Comparison of ENCODE assay signal across 22 cellular contexts in the genomic region with DNA sequence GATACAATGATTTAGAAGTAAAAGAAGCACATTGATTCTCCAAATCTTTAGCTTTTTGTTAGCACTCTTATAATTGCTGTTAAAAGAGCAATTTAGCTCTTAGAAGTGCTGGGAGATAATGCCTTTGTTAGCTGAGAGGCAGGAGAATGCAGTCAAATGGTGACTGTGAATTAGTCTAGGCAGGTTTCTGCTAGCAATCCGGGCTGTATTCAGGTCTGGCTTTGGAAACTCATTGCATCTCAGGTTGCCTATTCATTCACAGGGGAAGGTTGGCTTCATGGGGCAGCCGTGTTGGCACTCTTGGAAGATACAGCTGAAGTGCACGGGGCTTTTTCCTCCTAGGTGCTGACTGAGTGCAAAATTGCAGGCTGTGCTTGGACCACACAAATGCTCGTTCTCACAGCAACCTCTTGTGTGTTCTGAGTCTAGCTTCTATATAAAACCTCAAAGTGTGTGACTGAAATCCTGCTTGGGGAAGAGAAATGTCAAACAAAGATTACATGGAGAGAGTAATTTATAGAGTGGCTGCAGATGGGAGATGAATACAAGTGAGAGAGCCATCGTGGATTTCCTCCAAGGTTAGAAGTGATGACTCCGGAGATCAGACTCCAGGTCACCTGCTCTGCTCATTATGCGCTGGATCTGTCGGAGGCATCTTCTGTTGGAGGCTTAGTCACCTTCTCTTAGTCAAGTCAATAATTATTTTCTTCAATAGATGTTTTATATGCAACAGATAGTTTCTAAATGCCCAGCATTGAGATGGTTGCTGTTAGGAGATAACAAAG.
DNase-seq lines count a peak whose midpoint lies in the region; FAIRE-seq and TF ChIP-seq lines count a peak whose summit lies in the region.
"Had no signal": no experiment of that assay in that cellular context is flagged by ENCODE, and none has a peak within 500 bp of the region (broad histone marks: within the 10 kb centered on the region; RNA-seq: fewer than 3 reads in every experiment).

No MANE protein-coding gene starts in this region.

- H3K9me2 ChIP-seq in Loucy (replicated peaks; ENCODE audit: low read depth, low read length), result no peaks in the 10 kb centered on the region

- H3F3A ChIP-seq in Loucy (ENCODE audit: low read depth), result no peaks in the 10 kb centered on the region

- no peak overlapping the region for H3K4me2 ChIP-seq in Loucy (ENCODE audit: low read depth, low read length, poor library complexity, severe bottlenecking)

- H3K79me2 ChIP-seq in Loucy (ENCODE audit: insufficient read depth, low read length), result no peaks in the 10 kb centered on the region

- no peaks in the 10 kb centered on the region for H4K20me1 ChIP-seq in Loucy (ENCODE audit: insufficient read depth, low read length, poor library complexity, severe bottlenecking)

- H3K36me3 ChIP-seq in Loucy (ENCODE audit: insufficient read depth, low read length), result no peaks in the 10 kb centered on the region
- H3K36me3 ChIP-seq in iPS-20b (ENCODE audit: insufficient read depth, low read depth, low read length), result no peaks in the 10 kb centered on the region
- H3K36me3 ChIP-seq: HAP-1, neutrophil had no signal

- H3K4me1 ChIP-seq in Loucy (ENCODE audit: insufficient read depth, low read length, poor library complexity, severe bottlenecking) (peaks cover 3% of the 10 kb centered on the region), iPS-20b (ENCODE audit: insufficient read depth, low read length) (peaks cover 10% of the 10 kb centered on the region; the same call in 1 of the 2 replicates)

- FAIRE-seq in D721Med (lab: Jason Lieb, UNC), result peak; percentile 46
- FAIRE-seq: GM18507 had no signal

- H2AFZ ChIP-seq in Loucy (ENCODE audit: low read length), result peak overlapping the region; percentile 48; the same call in 1 of the 2 replicates

- H3K9me3 ChIP-seq in Loucy (ENCODE audit: insufficient read depth, low read depth, low read length) (no peaks in the 10 kb centered on the region), iPS-20b (ENCODE audit: insufficient read depth, low read depth, low read length) (peaks cover 6% of the 10 kb centered on the region)
- H3K9me3 ChIP-seq: HAP-1, neutrophil had no signal

- DNase-seq in D721Med (ENCODE audit: insufficient read length, low spot score) (no peak), NCI-H2227 treated with DMSO at 0.1 percent for 48 hours (lab: John Stamatoyannopoulos, UW) (peak; percentile 8), epidermal melanocyte (ENCODE audit: insufficient read length, low spot score) (no peak), cerebellum (ENCODE audit: low spot score) (no peak), NCI-H1694 treated with DMSO at 0.1 percent for 48 hours (lab: John Stamatoyannopoulos, UW) (no peak)
- DNase-seq in activated CD4-positive, alpha-beta T cell treated with anti-CD3 and anti-CD28 coated beads, Interleukin-2, amount 50 U/mL, for 1 hour, result no peak
- DNase-seq: activated CD4-positive, alpha-beta memory T cell treated with anti-CD3 and anti-CD28 coated beads, Interleukin-2, amount 10 ng/mL, durations not matched to agents 7 days and 5 days; activated T-cell treated with anti-CD3 and anti-CD28 coated beads, Interleukin-2, amount 50 U/mL, for 24 hours; CD4-positive, alpha-beta memory T cell; DMS53; effector memory CD8-positive, alpha-beta T cell; KG1; left colon; NCI-H524; OCI-M1; SHP77 treated with DMSO at 0.1 percent for 48 hours; stimulated activated naive B cell treated with anti-CD40 and anti-IgM and Interleukin-4, amounts not matched to agents 10 μg/mL and 1 μg/mL and 100 μg/mL, for 72 hours had no signal

- no peak overlapping the region for H3K4me3 ChIP-seq in Loucy (ENCODE audit: low read length, poor library complexity, severe bottlenecking)
- peak overlapping the region; percentile 27; the same call in 1 of the 2 replicates for H3K4me3 ChIP-seq in iPS-20b (ENCODE audit: low read length)
- H3K4me3 ChIP-seq: HAP-1 had no signal

- H3K9ac ChIP-seq in Loucy (ENCODE audit: low read depth, low read length, poor library complexity, severe bottlenecking) (no peak overlapping the region), iPS-20b (ENCODE audit: low read depth, low read length) (peak overlapping the region; percentile 53; the same call in 1 of the 2 replicates)

- no peak for TF ChIP-seq CTCF in D721Med (IDR thresholded peaks at IDR 0.05; ENCODE audit: insufficient read depth, missing control alignments)
- no peak for TF ChIP-seq CTCF in Loucy (conservative IDR thresholded peaks at IDR 0.05; ENCODE audit: low read length)

- H3K27me3 ChIP-seq in Loucy (ENCODE audit: insufficient read depth, low read length, poor library complexity, severe bottlenecking) (no peaks in the 10 kb centered on the region), iPS-20b (ENCODE audit: insufficient read depth, low read length) (no peaks in the 10 kb centered on the region)
- H3K27me3 ChIP-seq: neutrophil had no signal

- H3K27ac ChIP-seq in iPS-20b (ENCODE audit: low read length), result peak overlapping the region; percentile 69
- H3K27ac ChIP-seq: neutrophil had no signal
